ENCODE assay signal across 8 cellular contexts in the genomic region with DNA sequence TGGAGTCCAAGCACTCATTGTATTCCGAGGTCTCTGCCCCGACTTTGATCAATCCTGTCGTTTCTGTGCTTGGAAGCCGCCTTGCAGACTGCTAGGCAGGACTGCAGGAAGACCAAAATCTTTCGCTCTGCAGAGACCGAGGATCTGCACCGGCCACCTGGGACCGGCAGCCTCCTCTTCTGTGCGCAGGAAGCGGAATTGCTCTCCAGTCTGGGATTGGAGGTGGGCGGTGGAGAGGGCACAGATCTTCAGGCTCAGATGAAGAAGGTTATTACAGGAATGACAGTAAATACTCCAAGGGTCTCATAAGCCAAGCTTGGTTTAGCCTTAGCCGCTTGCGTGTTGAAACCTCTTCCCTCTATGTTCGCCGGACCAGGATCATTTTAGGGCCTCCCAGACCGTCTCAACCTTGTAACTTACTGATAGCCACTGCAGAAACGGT. TPM values are rescaled to one million over a fixed set of nuclear protein-coding genes. Genes with fewer than 3 reads are reported as not detected.
DNase-seq lines count a peak whose midpoint lies in the region; ATAC-seq and TF ChIP-seq lines count a peak whose summit lies in the region.

No MANE protein-coding gene starts in this region.

- whole genome bisulfite sequencing in psoas muscle, 3 donors = 9 to 19% (median 13%) methylated on average over 17 of the region's 17 CpGs

- H3K27ac ChIP-seq in right atrium auricular region (peak overlapping the region; percentile 82 to 86), psoas muscle (peak overlapping the region; percentile 91)

- H3K27me3 ChIP-seq in adipocyte (replicated peaks; ENCODE audit: control insufficient read depth, insufficient read depth, low read length) (no peaks in the 10 kb centered on the region), right atrium auricular region (no peaks in the 10 kb centered on the region), psoas muscle (ENCODE audit: insufficient read depth in 3 of 3, low read length in 2 of 3) (no peaks in the 10 kb centered on the region)

- H3K4me1 ChIP-seq in adipocyte (ENCODE audit: control insufficient read depth, insufficient read depth, low read length) = peaks cover 22% of the 10 kb centered on the region
- peaks cover 0 to 17% of the 10 kb centered on the region in 2 donors for H3K4me1 ChIP-seq in right atrium auricular region
- peaks cover 8% of the 10 kb centered on the region for H3K4me1 ChIP-seq in psoas muscle

- peaks cover 15% of the 10 kb centered on the region for H3K36me3 ChIP-seq in adipocyte (ENCODE audit: control insufficient read depth, insufficient read depth, low read length, severe bottlenecking)
- peaks cover 6% of the 10 kb centered on the region for H3K36me3 ChIP-seq in right atrium auricular region
- H3K36me3 ChIP-seq in psoas muscle (ENCODE audit: insufficient read depth in 1 of 2, low read depth in 1 of 2) = peaks cover 3 to 30% of the 10 kb centered on the region in 2 donors

- ATAC-seq in psoas muscle = peak in 1 of 4 donors; percentile 32
- ATAC-seq in HG03439 (IDR thresholded peaks at IDR 0.05; ENCODE audit: unreplicated experiment) = no peak
- ATAC-seq in HG03159 (IDR thresholded peaks at IDR 0.05; ENCODE audit: unreplicated experiment) = no peak

- intact Hi-C loops in psoas muscle (cut with DNase I) = loop anchor here in 1 of 2 donors (5.0 kb wide), 1 partner anchor 152 kb away; no protein-coding TSS in a partner anchor

- TF ChIP-seq CTCF in right atrium auricular region (IDR thresholded peaks at IDR 0.05) = no peak
- TF ChIP-seq CTCF in psoas muscle (IDR thresholded peaks at IDR 0.05) = no peak

- peak overlapping the region; percentile 87 for H3K9ac ChIP-seq in adipocyte (ENCODE audit: low read length)

- H3K9me3 ChIP-seq in adipocyte (ENCODE audit: control insufficient read depth, low read length) (no peaks in the 10 kb centered on the region), right atrium auricular region (no peaks in the 10 kb centered on the region), psoas muscle (no peaks in the 10 kb centered on the region)

- peak; percentile 56 for DNase-seq in SIG-M5 treated with dmso at 0.1 percent for 504 hours (lab: John Stamatoyannopoulos, UW; ENCODE audit: unreplicated experiment)
- no peak for DNase-seq in SIG-M5 (lab: John Stamatoyannopoulos, UW)
- peak; percentile 28 for DNase-seq in NCI-H345 (lab: John Stamatoyannopoulos, UW)
- peak; percentile 60 for DNase-seq in adipocyte (ENCODE audit: low read depth)
- DNase-seq in right atrium auricular region (ENCODE audit: low spot score) = no peak
- no peak for DNase-seq in psoas muscle

- peak overlapping the region; percentile 93 for H3K4me3 ChIP-seq in adipocyte (ENCODE audit: low read length)
- peak overlapping the region; percentile 98 to 99 for H3K4me3 ChIP-seq in right atrium auricular region
- peak overlapping the region; percentile 93 for H3K4me3 ChIP-seq in psoas muscle

RNA-seq across cellular contexts. Expression of gene MIA3, which starts 1.0 kb away (rescaled TPM):
- total RNA-seq in right atrium auricular region (10 to 100 TPM; 34.4 to 53.9 TPM), psoas muscle (10 to 100 TPM; 45.1 to 62.4 (median 56.1) TPM)
- 10 to 100 TPM; 23.3 to 41.5 (median 29.5) TPM for polyA plus RNA-seq in psoas muscle

RNA-seq across cellular contexts. Expression of gene TAF1A, which starts 29.2 kb away (rescaled TPM):
- 1 to 10 TPM; 1.3 to 2.7 TPM for total RNA-seq in right atrium auricular region
- total RNA-seq in psoas muscle = 1 to 10 TPM; 1.9 to 3.2 (median 2.6) TPM
- polyA plus RNA-seq in psoas muscle = 1 to 10 TPM; 1.2 to 4.9 (median 4.3) TPM

Comparison
In these comparisons a context has a peak if more than half of its experiments do, and no peak if none do; other contexts are left out.
1. DNase-seq: peak in SIG-M5 treated with dmso at 0.1 percent for 504 hours (single experiment), NCI-H345 (single experiment) and adipocyte (single experiment); none in SIG-M5 (single experiment), right atrium auricular region (single experiment) and psoas muscle (0 of 2).
2. Peak in every context shown above with its lines, with median percentiles within 50 percentile points of each other: H3K4me3 ChIP-seq.